In the genomic region with DNA sequence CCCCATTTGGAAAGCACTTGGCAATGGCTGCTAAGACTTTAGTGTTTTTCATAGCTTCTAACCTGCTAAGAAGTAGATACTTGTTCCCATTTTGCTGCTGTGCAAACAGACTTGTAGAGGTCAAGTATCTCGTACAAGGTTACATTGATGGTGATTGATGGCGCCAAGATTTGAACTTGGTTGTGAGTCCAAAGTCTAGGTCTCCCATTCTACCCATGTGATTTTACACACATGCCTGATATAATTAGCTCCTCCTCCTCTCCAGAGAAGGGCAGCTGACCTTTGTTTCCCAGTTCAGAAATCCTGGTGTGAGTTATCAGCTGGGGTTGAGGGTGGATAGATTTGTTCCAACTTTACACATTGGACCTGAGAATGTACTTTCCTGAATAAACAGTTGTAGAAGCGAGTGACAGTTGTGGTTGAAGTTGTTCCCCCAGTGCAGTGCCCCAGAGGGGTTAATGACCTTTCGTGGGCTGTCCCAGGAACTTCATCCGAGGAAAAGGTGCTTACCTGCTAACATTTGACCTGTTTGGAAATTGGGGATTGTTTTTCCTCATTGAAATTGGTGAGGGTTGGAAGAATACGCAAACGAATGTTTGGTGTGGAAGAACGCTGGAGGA, we compare ENCODE assay signal across 1 cellular context.
TF ChIP-seq lines count a peak whose summit lies in the region.

No MANE protein-coding gene starts in this region.

TF ChIP-seq in K562, 482 proteins besides CTCF, POLR2A, EP300 and RAD21 (continued from another document):
- peak; percentile 24; the same call in 1 of the 2 replicates for TF ChIP-seq ESRRA (IDR thresholded peaks at IDR 0.05; ENCODE audit: borderline replicate concordance, low read depth)
